In genomic region chr11:43384393-43384792, GRCh38 we compare ENCODE assay signal across 21 cellular contexts. TPM values are rescaled to one million over a fixed set of nuclear protein-coding genes. Genes with fewer than 3 reads are reported as not detected.
DNase-seq lines count a peak whose midpoint lies in the region; ATAC-seq, FAIRE-seq and TF ChIP-seq lines count a peak whose summit lies in the region.
"Had no signal": no experiment of that assay in that cellular context is flagged by ENCODE, and none has a peak within 500 bp of the region (broad histone marks: within the 10 kb centered on the region; RNA-seq: fewer than 3 reads in every experiment).

No MANE protein-coding gene starts in this region.

- DNase-seq in GM12892 (ENCODE audit: insufficient read length) (no peak), nephron progenitor cell (no peak), GDM1 (lab: John Stamatoyannopoulos, UW) (no peak), cerebellum (ENCODE audit: low spot score) (no peak), breast epithelium (ENCODE audit: low spot score in 2 of 2) (no peak)
- DNase-seq in central memory CD8-positive, alpha-beta T cell (ENCODE audit: low spot score in 2 of 2), result no peak
- DNase-seq: AML-193; Caco-2; Calu3; CD4-positive, alpha-beta T cell; CD8-positive, alpha-beta T cell; DMS79 treated with DMSO at 0.1 percent for 48 hours had no signal

- peak overlapping the region; percentile 10 for H3K27ac Mint-ChIP-seq in central memory CD8-positive, alpha-beta T cell (ENCODE audit: low read depth)
- peak overlapping the region; percentile 42 for H3K27ac Mint-ChIP-seq in nephron progenitor cell
- H3K27ac Mint-ChIP-seq: B cell; CD4-positive, alpha-beta T cell; CD8-positive, alpha-beta T cell had no signal

- intact Hi-C loops in breast epithelium (cut with DNase I; ENCODE audit: low total_unique reads), result no loop called here

- no peak for ATAC-seq in central memory CD8-positive, alpha-beta T cell (replicated peaks; ENCODE audit: extremely low read depth, poor library complexity, severe bottlenecking)
- ATAC-seq: A549; CD8-positive, alpha-beta T cell; GM12878 had no signal

- H3K27me3 Mint-ChIP-seq in central memory CD8-positive, alpha-beta T cell, result no peaks in the 10 kb centered on the region
- H3K27me3 Mint-ChIP-seq in nephron progenitor cell (ENCODE audit: low read depth, poor library complexity), result no peaks in the 10 kb centered on the region
- H3K27me3 Mint-ChIP-seq: B cell; CD4-positive, alpha-beta T cell had no signal

- no peaks in the 10 kb centered on the region for H3K9me3 ChIP-seq in breast epithelium
- H3K9me3 ChIP-seq: A549; BLaER1 treated with 17β-estradiol and CSF1 and Interleukin-3, amounts not matched to agents 10 nM and 100 nM; Caco-2 had no signal

- H3K4me3 ChIP-seq in breast epithelium, result no peak overlapping the region
- H3K4me3 ChIP-seq: A549; BLaER1 treated with 17β-estradiol and CSF1 and Interleukin-3, amounts not matched to agents 10 nM and 100 nM; GM12878 had no signal

- H3K4me1 ChIP-seq in breast epithelium, result no peaks in the 10 kb centered on the region
- H3K4me1 ChIP-seq: A549, Caco-2 had no signal

- H3K36me3 Mint-ChIP-seq in central memory CD8-positive, alpha-beta T cell (ENCODE audit: insufficient read depth), result peaks cover 29% of the 10 kb centered on the region
- peaks cover 49% of the 10 kb centered on the region for H3K36me3 Mint-ChIP-seq in nephron progenitor cell (ENCODE audit: low read depth)

- H3K4me3 Mint-ChIP-seq in central memory CD8-positive, alpha-beta T cell, result no peak overlapping the region
- H3K4me3 Mint-ChIP-seq in nephron progenitor cell, result no peak overlapping the region
- H3K4me3 Mint-ChIP-seq: B cell; CD4-positive, alpha-beta T cell; CD8-positive, alpha-beta T cell had no signal

- FAIRE-seq in GM12892 (lab: Jason Lieb, UNC), result peak; percentile 53
- FAIRE-seq: A549, D721Med, G401.6, GM12878, GM19239 had no signal

- H3K27me3 ChIP-seq in breast epithelium, result no peaks in the 10 kb centered on the region
- H3K27me3 ChIP-seq: BLaER1 treated with 17β-estradiol and CSF1 and Interleukin-3, amounts not matched to agents 10 nM and 100 nM had no signal

- no peaks in the 10 kb centered on the region for H3K9me3 Mint-ChIP-seq in central memory CD8-positive, alpha-beta T cell
- no peaks in the 10 kb centered on the region for H3K9me3 Mint-ChIP-seq in nephron progenitor cell
- H3K9me3 Mint-ChIP-seq: CD4-positive, alpha-beta T cell; CD8-positive, alpha-beta T cell had no signal

- no peak for TF ChIP-seq POLR2A in GM12892 (IDR thresholded peaks at IDR 0.05; ENCODE audit: low read depth, low read length)
- no peak for TF ChIP-seq POLR2A in breast epithelium (IDR thresholded peaks at IDR 0.05)

- no peaks in the 10 kb centered on the region for H3K36me3 ChIP-seq in breast epithelium

- peaks cover 6% of the 10 kb centered on the region for H3K4me1 Mint-ChIP-seq in central memory CD8-positive, alpha-beta T cell
- H3K4me1 Mint-ChIP-seq in nephron progenitor cell, result no peaks in the 10 kb centered on the region

- no peak for TF ChIP-seq CTCF in nephron progenitor cell (IDR thresholded peaks at IDR 0.05)
- no peak for TF ChIP-seq CTCF in breast epithelium (IDR thresholded peaks at IDR 0.05)

- H3K27ac ChIP-seq in breast epithelium, result no peak overlapping the region
- H3K27ac ChIP-seq: 22Rv1; A549; BLaER1 treated with 17β-estradiol and CSF1 and Interleukin-3, amounts not matched to agents 10 nM and 100 nM; C4-2B had no signal

RNA-seq across cellular contexts. Expression of gene TTC17, which starts 25.7 kb away (rescaled TPM):
- 50.1 TPM for polyA plus RNA-seq in GM12892 (2012; ENCODE audit: missing spikeins)
- 170 TPM for total RNA-seq in cerebellum
- 100 to 1,000 TPM; 105 to 199 (median 154) TPM for total RNA-seq in breast epithelium
